ENCODE assay signal across 27 cellular contexts in genomic region chr11:1791912-1792311, GRCh38. TPM values are rescaled to one million over a fixed set of nuclear protein-coding genes. Genes with fewer than 3 reads are reported as not detected.
DNase-seq lines count a peak whose midpoint lies in the region; ATAC-seq, FAIRE-seq and TF ChIP-seq lines count a peak whose summit lies in the region.
"Had no signal": no experiment of that assay in that cellular context is flagged by ENCODE, and none has a peak within 500 bp of the region (broad histone marks: within the 10 kb centered on the region; RNA-seq: fewer than 3 reads in every experiment).

No MANE protein-coding gene starts in this region.

- no peaks in the 10 kb centered on the region for H3K79me2 ChIP-seq in Loucy (ENCODE audit: insufficient read depth, low read length)

- H3K27me3 ChIP-seq in Caco-2 (replicated peaks; ENCODE audit: control insufficient read depth, insufficient read depth, low read length) (no peaks in the 10 kb centered on the region), Loucy (ENCODE audit: insufficient read depth, low read length, poor library complexity, severe bottlenecking) (no peaks in the 10 kb centered on the region), small intestine (ENCODE audit: control insufficient read depth in 2 of 2, insufficient read depth in 2 of 2, low read length in 2 of 2) (no peaks in the 10 kb centered on the region), foreskin keratinocyte (no peaks in the 10 kb centered on the region), heart right ventricle (peaks cover 0 to 34% (median 12%) of the 10 kb centered on the region in 7 donors)

- CTCF ChIA-PET in Caco-2 (lab: Charles Lee): no interaction called here

- peak overlapping the region; percentile 72 for H3K4me2 ChIP-seq in Loucy (ENCODE audit: low read depth, low read length, poor library complexity, severe bottlenecking)
- H3K4me2 ChIP-seq: SK-N-SH had no signal

- no peaks in the 10 kb centered on the region for H3K27me3 Mint-ChIP-seq in Caco-2 (ENCODE audit: insufficient read depth, unreplicated experiment)

- no TSS peak for BruUV-seq in Caco-2 (replicated peaks; lab: Mats Ljungman, UMichigan)

- H3K4me3 ChIP-seq in Caco-2 (ENCODE audit: low read depth, low read length) (no peak overlapping the region), Loucy (ENCODE audit: low read length, poor library complexity, severe bottlenecking) (no peak overlapping the region), small intestine (ENCODE audit: low read depth in 1 of 2, low read length in 2 of 2) (no peak overlapping the region), heart right ventricle (no peak overlapping the region)

- H3F3A ChIP-seq in Loucy (ENCODE audit: low read depth): no peaks in the 10 kb centered on the region

- H3K9me3 ChIP-seq in Caco-2: no peaks in the 10 kb centered on the region
- no peaks in the 10 kb centered on the region for H3K9me3 ChIP-seq in Loucy (ENCODE audit: insufficient read depth, low read depth, low read length)
- no peaks in the 10 kb centered on the region for H3K9me3 ChIP-seq in small intestine (ENCODE audit: control insufficient read depth, low read depth)
- peaks cover 0 to 8% (median 0%) of the 10 kb centered on the region in 11 donors for H3K9me3 ChIP-seq in heart right ventricle
- H3K9me3 ChIP-seq: SK-N-SH had no signal

- H3K4me1 ChIP-seq in Caco-2: no peaks in the 10 kb centered on the region
- H3K4me1 ChIP-seq in Loucy (ENCODE audit: insufficient read depth, low read length, poor library complexity, severe bottlenecking): peaks cover 19% of the 10 kb centered on the region
- no peaks in the 10 kb centered on the region for H3K4me1 ChIP-seq in small intestine (ENCODE audit: control insufficient read depth in 2 of 2, insufficient read depth in 1 of 2, low read depth in 1 of 2, low read length in 1 of 2)
- H3K4me1 ChIP-seq in foreskin keratinocyte: peaks cover 12% of the 10 kb centered on the region
- H3K4me1 ChIP-seq in heart right ventricle: peaks cover 0 to 8% (median 0%) of the 10 kb centered on the region in 9 donors

- no peaks in the 10 kb centered on the region for H4K20me1 ChIP-seq in Loucy (ENCODE audit: insufficient read depth, low read length, poor library complexity, severe bottlenecking)

- ATAC-seq in left lobe of liver: no peak
- ATAC-seq in foreskin keratinocyte: no peak
- ATAC-seq in heart right ventricle: no peak
- no peak for ATAC-seq in HG02938 (IDR thresholded peaks at IDR 0.05; ENCODE audit: unreplicated experiment)
- ATAC-seq: HCT116, PC-3 had no signal

- 52 to 72% (median 57%) methylated on average over 6 of the region's 6 CpGs for WGBS in small intestine, 3 donors
- 87 to 91% methylated on average over 6 of the region's 6 CpGs for WGBS in heart right ventricle, 2 donors

- intact Hi-C loops in Caco-2 (cut with micrococcal nuclease; ENCODE audit: unreplicated experiment): no loop called here
- intact Hi-C loops in heart right ventricle (cut with DNase I): no loop called here

- no peak overlapping the region for H2AFZ ChIP-seq in Loucy (ENCODE audit: low read length)

- no peak for DNase-seq in Caco-2
- peak; percentile 19 for DNase-seq in left lobe of liver (ENCODE audit: low spot score)
- peak; percentile 55 for DNase-seq in small intestine
- DNase-seq in foreskin keratinocyte: no peak
- no peak for DNase-seq in heart right ventricle
- DNase-seq: Calu3; DMS79 treated with DMSO at 0.1 percent for 48 hours; Karpas-422; NCI-H1105 treated with DMSO at 0.1 percent for 48 hours; NCI-H146; NCI-H1930; NCI-H2107; NCI-H446 treated with DMSO at 0.1 percent for 48 hours; NCI-H526; NCI-H82; NK-92 treated with Interleukin-12 subunit alpha and Interleukin-12 subunit beta, amount 100 ng/mL, for 24 hours; PC-3; SK-N-SH had no signal

- POLR2A ChIA-PET in Caco-2 (lab: Charles Lee): no interaction called here

- no peak overlapping the region for H3K27ac ChIP-seq in small intestine (ENCODE audit: low read depth in 1 of 2, low read length in 1 of 2)
- H3K27ac ChIP-seq in foreskin keratinocyte: no peak overlapping the region
- no peak overlapping the region for H3K27ac ChIP-seq in heart right ventricle

- no peaks in the 10 kb centered on the region for H3K9me2 ChIP-seq in Loucy (replicated peaks; ENCODE audit: low read depth, low read length)
- H3K9me2 ChIP-seq: SK-N-SH had no signal

- FAIRE-seq in small intestine (lab: Jason Lieb, UNC): no peak
- FAIRE-seq: GM12891, GM19239 had no signal

- H3K36me3 ChIP-seq in Caco-2 (ENCODE audit: control insufficient read depth, insufficient read depth, low read length) (no peaks in the 10 kb centered on the region), Loucy (ENCODE audit: insufficient read depth, low read length) (no peaks in the 10 kb centered on the region), small intestine (ENCODE audit: control insufficient read depth in 2 of 2, insufficient read depth in 2 of 2, low read length in 2 of 2) (no peaks in the 10 kb centered on the region), heart right ventricle (no peaks in the 10 kb centered on the region)

- H3K4me3 Mint-ChIP-seq in Caco-2 (ENCODE audit: unreplicated experiment): no peak overlapping the region

- H3K27ac Mint-ChIP-seq in Caco-2 (ENCODE audit: unreplicated experiment): peak overlapping the region; percentile 42

- H3K9me3 Mint-ChIP-seq in Caco-2 (ENCODE audit: unreplicated experiment): peaks cover 9% of the 10 kb centered on the region

- TF ChIP-seq CTCF in Caco-2 (IDR thresholded peaks at IDR 0.05; ENCODE audit: insufficient read depth in 1 of 2, low read depth in 1 of 2, low read length in 1 of 2, severe bottlenecking in 1 of 2, unreplicated experiment in 1 of 2) (no peak), Loucy (conservative IDR thresholded peaks at IDR 0.05; ENCODE audit: low read length) (no peak), foreskin keratinocyte (conservative IDR thresholded peaks at IDR 0.05) (no peak), heart right ventricle (IDR thresholded peaks at IDR 0.05) (no peak)

- H3K36me3 Mint-ChIP-seq in Caco-2 (ENCODE audit: insufficient read depth, unreplicated experiment): no peaks in the 10 kb centered on the region

- H3K4me1 Mint-ChIP-seq in Caco-2 (ENCODE audit: low read depth, unreplicated experiment): peaks cover 12% of the 10 kb centered on the region

- peak overlapping the region; percentile 23 for H3K9ac ChIP-seq in Loucy (ENCODE audit: low read depth, low read length, poor library complexity, severe bottlenecking)
- H3K9ac ChIP-seq: SK-N-SH had no signal

RNA-seq across cellular contexts. Expression of gene CTSD, which starts 28.2 kb away (rescaled TPM):
- 328 and 335 TPM in 2 replicates for total RNA-seq in Caco-2 (2022)
- 564 TPM for total RNA-seq in left lobe of liver
- 100 to 1,000 TPM; 537 to 799 (median 563) TPM for polyA plus RNA-seq in small intestine
- 116 and 154 TPM in 2 replicates for total RNA-seq in foreskin keratinocyte
- 185 and 260 TPM in 2 replicates for polyA plus RNA-seq in foreskin keratinocyte
- 1,000 to 10,000 TPM in 2 of 10 donors, 100 to 1,000 TPM in 8; 501 to 1,070 (median 786) TPM for total RNA-seq in heart right ventricle
- polyA plus RNA-seq in heart right ventricle: 100 to 1,000 TPM; 431 to 976 TPM

RNA-seq across cellular contexts. Expression of gene IFITM10, which starts 41.5 kb away (rescaled TPM):
- total RNA-seq in Caco-2 (2022) (1.3 and 2.7 TPM in 2 replicates), left lobe of liver (15.7 TPM), foreskin keratinocyte (0.04 and 0.14 TPM in 2 replicates), heart right ventricle (1 to 10 TPM in 4 of 10 donors, under 1 TPM in 6; 0.18 to 2.4 (median 0.42) TPM)
- polyA plus RNA-seq in small intestine (under 1 TPM in 2 of 3 donors, not detected in 1; 0.43 to 0.54 TPM), foreskin keratinocyte (0.06 TPM in 1 of 2 replicates, not detected in the other), heart right ventricle (under 1 TPM; 0.07 to 0.80 TPM)
- total RNA-seq: A673 had no signal
- polyA plus RNA-seq: CD14-positive monocyte had no signal

RNA-seq across cellular contexts. Expression of gene SYT8, which starts 42.9 kb away (rescaled TPM):
- total RNA-seq in Caco-2 (2022): 11.3 and 14.9 TPM in 2 replicates
- total RNA-seq in left lobe of liver: 0.30 TPM
- polyA plus RNA-seq in small intestine: 10 to 100 TPM in 2 of 3 donors, 1 to 10 TPM in 1; 3.2 to 46.5 (median 45.1) TPM
- total RNA-seq in foreskin keratinocyte: 18.1 and 21.1 TPM in 2 replicates
- polyA plus RNA-seq in foreskin keratinocyte: 28.4 and 29.4 TPM in 2 replicates
- total RNA-seq in heart right ventricle: not detected
- polyA plus RNA-seq in heart right ventricle: not detected
- total RNA-seq: A673; CD8-positive, alpha-beta memory T cell; H4 had no signal
- polyA plus RNA-seq: CD14-positive monocyte; CD8-positive, alpha-beta memory T cell; SK-N-SH had no signal

RNA-seq across cellular contexts. Expression of gene TNNI2, which starts 46.9 kb away (rescaled TPM):
- total RNA-seq in Caco-2 (2022) (5.7 and 8.6 TPM in 2 replicates), left lobe of liver (not detected), foreskin keratinocyte (5.6 and 8.6 TPM in 2 replicates), heart right ventricle (under 1 TPM in 3 of 10 donors, not detected in 7; 0.36 to 0.55 (median 0.46) TPM)
- polyA plus RNA-seq in small intestine (1 to 10 TPM in 2 of 3 donors, under 1 TPM in 1; 0.49 to 8.6 (median 7.8) TPM), foreskin keratinocyte (8.2 and 13.1 TPM in 2 replicates), heart right ventricle (1 to 10 TPM in 1 of 2 donors, under 1 TPM in 1; 0.71 to 1.2 TPM)
- total RNA-seq: A673, H4 had no signal
- polyA plus RNA-seq: CD8-positive, alpha-beta memory T cell; SK-N-SH had no signal

Comparison
In these comparisons a context has a peak if more than half of its experiments do, and no peak if none do; other contexts are left out.
1. DNase-seq: peak in left lobe of liver (single experiment) and small intestine (single experiment); none in Caco-2 (0 of 2), foreskin keratinocyte (0 of 2) and heart right ventricle (0 of 2).